In the genomic region with DNA sequence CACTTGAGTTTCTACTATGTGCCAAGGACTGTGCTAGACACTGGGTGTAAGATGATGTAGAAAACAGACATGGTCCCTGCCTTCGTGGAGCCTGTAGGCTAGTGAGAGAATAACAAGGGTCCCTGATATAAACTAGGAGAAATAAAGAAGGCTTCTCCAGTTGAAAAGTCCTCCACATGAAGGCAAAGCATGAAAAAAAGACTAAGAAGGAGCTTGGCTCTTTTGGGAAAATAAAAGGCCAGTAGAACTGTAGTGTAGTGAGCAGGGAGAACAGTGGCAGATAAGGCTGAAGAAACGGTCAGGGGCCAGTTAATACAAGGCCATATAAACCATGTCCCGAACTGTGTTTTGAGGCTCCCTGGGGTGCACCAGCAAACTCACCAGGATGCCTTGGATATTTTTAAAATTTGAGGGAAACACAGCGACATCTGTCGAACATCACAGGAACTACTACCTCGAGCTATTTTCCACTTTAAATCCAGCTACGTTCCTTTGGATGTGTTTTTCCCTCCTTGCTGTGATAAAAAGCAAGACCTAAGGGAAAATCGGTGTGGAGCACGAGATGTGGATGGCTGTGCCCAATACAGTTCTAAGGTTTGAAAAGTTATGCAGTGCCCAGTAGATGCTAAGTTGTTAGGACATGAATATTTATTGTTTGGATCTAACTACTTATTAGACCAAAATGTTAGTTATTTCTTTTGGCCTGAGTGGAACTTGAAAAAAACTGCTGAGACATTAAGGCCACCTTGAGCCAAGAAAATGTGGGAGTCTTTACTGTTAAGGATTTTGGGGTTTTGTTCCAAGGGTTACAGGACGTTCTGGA, we compare ENCODE assay signal across 8 cellular contexts. TPM values are rescaled to one million over a fixed set of nuclear protein-coding genes. Genes with fewer than 3 reads are reported as not detected.
DNase-seq lines count a peak whose midpoint lies in the region; ATAC-seq and TF ChIP-seq lines count a peak whose summit lies in the region.

No MANE protein-coding gene starts in this region.

- H3K4me3 Mint-ChIP-seq in CD4-positive, alpha-beta memory T cell = no peak overlapping the region
- H3K4me3 Mint-ChIP-seq in activated T-helper 1 cell treated with anti-CD3 and anti-CD28 coated beads, Interleukin-12 subunit alpha, Interleukin-12 subunit beta, Interleukin-2, Interleukin-4 antibody, amounts not matched to agents 30 ng/mL and 10 ng/mL and 1 ng/mL, durations not matched to agents 14 hours and 24 hours and 36 hours = no peak overlapping the region
- H3K4me3 Mint-ChIP-seq in neural progenitor cell = no peak overlapping the region

- no peaks in the 10 kb centered on the region for H3K9me3 ChIP-seq in CD4-positive, alpha-beta memory T cell (ENCODE audit: control insufficient read depth in 1 of 2, low read length in 2 of 2)
- H3K9me3 ChIP-seq in HCT116 (ENCODE audit: control insufficient read depth in 1 of 2, insufficient read depth in 1 of 2, low read depth in 1 of 2, low read length in 2 of 2) (no peaks in the 10 kb centered on the region), neural progenitor cell (ENCODE audit: low read depth) (no peaks in the 10 kb centered on the region), vagina (no peaks in the 10 kb centered on the region)

- intact Hi-C loops in CD4-positive, alpha-beta memory T cell (cut with micrococcal nuclease) = loop anchor here (1.0 kb wide), 2 partner anchors 51 to 392 kb away; no protein-coding TSS in a partner anchor
- intact Hi-C loops in HCT116 (cut with micrococcal nuclease) (loop anchor here (2.0 kb wide), 1 partner anchor 50 kb away; no protein-coding TSS in a partner anchor), vagina (cut with DNase I) (loop anchor here (5.0 kb wide), 1 partner anchor 46 kb away; no protein-coding TSS in a partner anchor)
- intact Hi-C loops in activated T-helper 1 cell treated with anti-CD3 and anti-CD28 coated beads, Interleukin-12 subunit alpha, Interleukin-12 subunit beta, Interleukin-2, Interleukin-4 antibody, amounts not matched to agents 30 ng/mL and 10 ng/mL and 1 ng/mL, durations not matched to agents 14 hours and 24 hours and 36 hours (cut with micrococcal nuclease) = loop anchor here (1.0 kb wide), 1 partner anchor 51 kb away; no protein-coding TSS in a partner anchor

- H3K27me3 ChIP-seq in CD4-positive, alpha-beta memory T cell (ENCODE audit: insufficient read depth, low read length) = no peaks in the 10 kb centered on the region
- H3K27me3 ChIP-seq in HCT116 (ENCODE audit: insufficient read depth, low read length) (no peaks in the 10 kb centered on the region), neural progenitor cell (no peaks in the 10 kb centered on the region), vagina (no peaks in the 10 kb centered on the region)

- DNase-seq in CD4-positive, alpha-beta memory T cell = peak in 4 of 5 donors; percentile 19 to 45 (median 36)
- DNase-seq in HCT116 (ENCODE audit: low read depth, low spot score) (peak; percentile 61), NCI-H748 (lab: John Stamatoyannopoulos, UW; ENCODE audit: unreplicated experiment) (peak; percentile 56), fibroblast of villous mesenchyme (ENCODE audit: low read depth) (peak; percentile 69), neural progenitor cell (ENCODE audit: low spot score) (peak; percentile 32), vagina (ENCODE audit: extremely low spot score in 2 of 2) (no peak)
- DNase-seq in activated T-helper 1 cell treated with anti-CD3 and anti-CD28 coated beads, Interleukin-12 subunit alpha, Interleukin-12 subunit beta, Interleukin-2, Interleukin-4 antibody, amounts not matched to agents 30 ng/mL and 10 ng/mL and 1 ng/mL, durations not matched to agents 14 hours and 24 hours and 36 hours (ENCODE audit: low spot score) = peak; percentile 10

- H3K36me3 ChIP-seq in CD4-positive, alpha-beta memory T cell (ENCODE audit: insufficient read depth, low read length) = no peaks in the 10 kb centered on the region
- H3K36me3 ChIP-seq in HCT116 (ENCODE audit: control insufficient read depth in 1 of 2, insufficient read depth in 2 of 2, low read length in 2 of 2) (no peaks in the 10 kb centered on the region), neural progenitor cell (no peaks in the 10 kb centered on the region), vagina (no peaks in the 10 kb centered on the region)

- H3K4me1 ChIP-seq in CD4-positive, alpha-beta memory T cell (ENCODE audit: insufficient read depth, low read length) = no peaks in the 10 kb centered on the region
- H3K4me1 ChIP-seq in HCT116 (ENCODE audit: control insufficient read depth in 1 of 2, insufficient read depth in 2 of 2, low read length in 2 of 2) (peaks cover 8 to 15% of the 10 kb centered on the region in 2 experiments; a peak in 3 of 4 replicates), neural progenitor cell (no peaks in the 10 kb centered on the region), vagina (peaks cover 7% of the 10 kb centered on the region)

- peak; percentile 75 for TF ChIP-seq RAD21 in HCT116 (IDR thresholded peaks at IDR 0.05; ENCODE audit: low read depth)

- H3K9me3 Mint-ChIP-seq in CD4-positive, alpha-beta memory T cell = no peaks in the 10 kb centered on the region
- H3K9me3 Mint-ChIP-seq in activated T-helper 1 cell treated with anti-CD3 and anti-CD28 coated beads, Interleukin-12 subunit alpha, Interleukin-12 subunit beta, Interleukin-2, Interleukin-4 antibody, amounts not matched to agents 30 ng/mL and 10 ng/mL and 1 ng/mL, durations not matched to agents 14 hours and 24 hours and 36 hours = no peaks in the 10 kb centered on the region
- H3K9me3 Mint-ChIP-seq in neural progenitor cell = no peaks in the 10 kb centered on the region

- H3F3A ChIP-seq in neural progenitor cell (ENCODE audit: low read depth) = no peaks in the 10 kb centered on the region

- H4K20me1 ChIP-seq in HCT116 (ENCODE audit: insufficient read depth) (no peaks in the 10 kb centered on the region), neural progenitor cell (ENCODE audit: low read depth) (no peaks in the 10 kb centered on the region)

- H3K4me1 Mint-ChIP-seq in CD4-positive, alpha-beta memory T cell = peaks cover 0 to 7% (median 3%) of the 10 kb centered on the region in 4 donors
- H3K4me1 Mint-ChIP-seq in activated T-helper 1 cell treated with anti-CD3 and anti-CD28 coated beads, Interleukin-12 subunit alpha, Interleukin-12 subunit beta, Interleukin-2, Interleukin-4 antibody, amounts not matched to agents 30 ng/mL and 10 ng/mL and 1 ng/mL, durations not matched to agents 14 hours and 24 hours and 36 hours (ENCODE audit: low read depth) = peaks cover 10% of the 10 kb centered on the region
- no peaks in the 10 kb centered on the region for H3K4me1 Mint-ChIP-seq in neural progenitor cell

- peak; percentile 57 to 72 (median 68); a peak in 5 of 6 replicates for TF ChIP-seq CTCF in HCT116 (IDR thresholded peaks at IDR 0.05 in 2 of 3, conservative IDR thresholded peaks at IDR 0.05 in 1 of 3; ENCODE audit: borderline replicate concordance in 1 of 3, insufficient read depth in 1 of 3, low read depth in 2 of 3, low read length in 2 of 3)
- TF ChIP-seq CTCF in fibroblast of villous mesenchyme (IDR thresholded peaks at IDR 0.05; ENCODE audit: insufficient read depth, low read depth, low read length) = peak; percentile 85
- peak; percentile 80 for TF ChIP-seq CTCF in neural progenitor cell (IDR thresholded peaks at IDR 0.05)
- peak; percentile 66 to 87 (median 82) for TF ChIP-seq CTCF in vagina (IDR thresholded peaks at IDR 0.05)

- no peak overlapping the region for H3K4me3 ChIP-seq in CD4-positive, alpha-beta memory T cell (ENCODE audit: low read length in 2 of 2)
- H3K4me3 ChIP-seq in HCT116 (replicated peaks in 1 of 2; ENCODE audit: low read depth in 1 of 2, low read length in 2 of 2) (no peak overlapping the region), fibroblast of villous mesenchyme (ENCODE audit: low read depth, low read length) (no peak overlapping the region), neural progenitor cell (no peak overlapping the region), vagina (no peak overlapping the region)

- peak overlapping the region; percentile 33 for H3K4me2 ChIP-seq in HCT116 (ENCODE audit: low read length)
- no peak overlapping the region for H3K4me2 ChIP-seq in neural progenitor cell

- no peaks in the 10 kb centered on the region for H3K27me3 Mint-ChIP-seq in CD4-positive, alpha-beta memory T cell
- peaks cover 28% of the 10 kb centered on the region for H3K27me3 Mint-ChIP-seq in activated T-helper 1 cell treated with anti-CD3 and anti-CD28 coated beads, Interleukin-12 subunit alpha, Interleukin-12 subunit beta, Interleukin-2, Interleukin-4 antibody, amounts not matched to agents 30 ng/mL and 10 ng/mL and 1 ng/mL, durations not matched to agents 14 hours and 24 hours and 36 hours (ENCODE audit: insufficient read depth)
- peaks cover 3% of the 10 kb centered on the region for H3K27me3 Mint-ChIP-seq in neural progenitor cell (ENCODE audit: insufficient read depth, low read depth)

- H3K9me2 ChIP-seq in HCT116 (ENCODE audit: insufficient read depth) = no peaks in the 10 kb centered on the region

- BruUV-seq in HCT116 (replicated peaks; lab: Mats Ljungman, UMichigan) = no TSS peak

- ATAC-seq in HCT116 (peak; percentile 81), HG03571 (IDR thresholded peaks at IDR 0.05; ENCODE audit: unreplicated experiment) (no peak)

- H2AFZ ChIP-seq in HCT116 (ENCODE audit: low read depth, low read length, poor library complexity, severe bottlenecking) = peak overlapping the region; percentile 72
- H2AFZ ChIP-seq in neural progenitor cell (replicated peaks) = peak overlapping the region; percentile 92

- TF ChIP-seq POLR2A in HCT116 (IDR thresholded peaks at IDR 0.05; ENCODE audit: borderline replicate concordance, extremely low read depth, insufficient read depth, insufficient read length) (no peak), vagina (IDR thresholded peaks at IDR 0.05) (no peak)

- H3K79me2 ChIP-seq in HCT116 (ENCODE audit: insufficient read depth, low read length) (no peaks in the 10 kb centered on the region), neural progenitor cell (ENCODE audit: low read depth) (no peaks in the 10 kb centered on the region)

- H3K9ac ChIP-seq in HCT116 (ENCODE audit: low read length) (peak overlapping the region; percentile 4; the same call in 1 of the 2 replicates), neural progenitor cell (no peak overlapping the region)

- H3K27ac ChIP-seq in CD4-positive, alpha-beta memory T cell (ENCODE audit: low read depth, low read length) = no peak overlapping the region
- H3K27ac ChIP-seq in HCT116 (ENCODE audit: low read depth, low read length) = peak overlapping the region; percentile 17; the same call in 1 of the 2 replicates
- H3K27ac ChIP-seq in neural progenitor cell = no peak overlapping the region
- H3K27ac ChIP-seq in vagina = no peak overlapping the region

- POLR2A ChIA-PET in CD4-positive, alpha-beta memory T cell (lab: Charles Lee; ENCODE audit: partially characterized antibody) = interaction anchor here (0.8 to 1.2 kb wide), 6 partner anchors 9 to 53 kb away, joined by 3 to 5 read pairs (median 4); a partner anchor contains a TSS
- POLR2A ChIA-PET in HCT116 (lab: Charles Lee) = interaction anchor here (0.9 to 1.9 kb wide), 4 partner anchors 9 to 30 kb away, joined by 3 to 5 read pairs (median 4); no protein-coding TSS in a partner anchor

- no peaks in the 10 kb centered on the region for H3K36me3 Mint-ChIP-seq in CD4-positive, alpha-beta memory T cell
- H3K36me3 Mint-ChIP-seq in activated T-helper 1 cell treated with anti-CD3 and anti-CD28 coated beads, Interleukin-12 subunit alpha, Interleukin-12 subunit beta, Interleukin-2, Interleukin-4 antibody, amounts not matched to agents 30 ng/mL and 10 ng/mL and 1 ng/mL, durations not matched to agents 14 hours and 24 hours and 36 hours (ENCODE audit: low read depth) = no peaks in the 10 kb centered on the region
- no peaks in the 10 kb centered on the region for H3K36me3 Mint-ChIP-seq in neural progenitor cell

- RAD21 ChIA-PET in HCT116 (lab: Charles Lee; ENCODE audit: low non-redundant PET in 1 of 2, low total read pairs in 2 of 2, uncharacterized antibody in 2 of 2, unreplicated experiment in 2 of 2) = interaction anchor here in 1 of 2 experiments (0.6 to 0.8 kb wide), 3 partner anchors 29 to 159 kb away, joined by 3 to 4 read pairs (median 3); no protein-coding TSS in a partner anchor

- CTCF ChIA-PET in CD4-positive, alpha-beta memory T cell (lab: Charles Lee; ENCODE audit: partially characterized antibody) = interaction anchor here (0.7 to 7.1 kb wide), 35 partner anchors 7 to 693 kb away, joined by 3 to 139 read pairs (median 4); a partner anchor contains a TSS
- CTCF ChIA-PET in HCT116 (lab: Charles Lee) = interaction anchor here (0.6 to 2.2 kb wide), 21 partner anchors 8 to 342 kb away, joined by 3 to 36 read pairs (median 5); a partner anchor contains a TSS

- H3K27ac Mint-ChIP-seq in CD4-positive, alpha-beta memory T cell = no peak overlapping the region
- no peak overlapping the region for H3K27ac Mint-ChIP-seq in activated T-helper 1 cell treated with anti-CD3 and anti-CD28 coated beads, Interleukin-12 subunit alpha, Interleukin-12 subunit beta, Interleukin-2, Interleukin-4 antibody, amounts not matched to agents 30 ng/mL and 10 ng/mL and 1 ng/mL, durations not matched to agents 14 hours and 24 hours and 36 hours
- H3K27ac Mint-ChIP-seq in neural progenitor cell = peak overlapping the region; percentile 18

RNA-seq across cellular contexts. Expression of a gene that starts 8.5 kb away (rescaled TPM):
- 10 to 100 TPM; 12.3 to 12.6 TPM for total RNA-seq in CD4-positive, alpha-beta memory T cell
- 10 to 100 TPM; 10.4 to 14.2 TPM for polyA plus RNA-seq in CD4-positive, alpha-beta memory T cell
- total RNA-seq in HCT116 (2021; ENCODE audit: unreplicated experiment) (55.2 TPM), fibroblast of villous mesenchyme (109 and 173 TPM in 2 replicates), neural progenitor cell (ENCODE audit: low replicate concordance) (24.5 and 105 TPM in 2 replicates), vagina (67.8 TPM)
- polyA plus RNA-seq in HCT116 (2012) = 12.8 and 20.3 TPM in 2 replicates
- total RNA-seq in activated T-helper 1 cell treated with anti-CD3 and anti-CD28 coated beads, Interleukin-12 subunit alpha, Interleukin-12 subunit beta, Interleukin-2, Interleukin-4 antibody, amounts not matched to agents 30 ng/mL and 10 ng/mL and 1 ng/mL, durations not matched to agents 14 hours and 24 hours and 36 hours = 8.3 and 9.2 TPM in 2 replicates

Comparison
In these comparisons a context has a peak if more than half of its experiments do, and no peak if none do; other contexts are left out.
1. DNase-seq: peak in CD4-positive, alpha-beta memory T cell (4 of 5), HCT116 (single experiment), NCI-H748 (single experiment), activated T-helper 1 cell treated with anti-CD3 and anti-CD28 coated beads, Interleukin-12 subunit alpha, Interleukin-12 subunit beta, Interleukin-2, Interleukin-4 antibody, amounts not matched to agents 30 ng/mL and 10 ng/mL and 1 ng/mL, durations not matched to agents 14 hours and 24 hours and 36 hours (single experiment), fibroblast of villous mesenchyme (single experiment) and neural progenitor cell (single experiment); none in vagina (0 of 2).
2. Peak in every context shown above with its lines, with median percentiles within 50 percentile points of each other: CTCF ChIP-seq.